20 cellular contexts compared by ENCODE assay signal in genomic region chr9:135565141-135565628, GRCh38. TPM values are rescaled to one million over a fixed set of nuclear protein-coding genes. Genes with fewer than 3 reads are reported as not detected.
DNase-seq lines count a peak whose midpoint lies in the region; ATAC-seq, FAIRE-seq and TF ChIP-seq lines count a peak whose summit lies in the region.
"Had no signal": no experiment of that assay in that cellular context is flagged by ENCODE, and none has a peak within 500 bp of the region (broad histone marks: within the 10 kb centered on the region; RNA-seq: fewer than 3 reads in every experiment).

No MANE protein-coding gene starts in this region.

- no peak overlapping the region for H3K9ac ChIP-seq in K562 (ENCODE audit: insufficient read depth in 1 of 2, low read depth in 2 of 2, low read length in 2 of 2)

- no peaks in the 10 kb centered on the region for H3K79me2 ChIP-seq in K562 (ENCODE audit: control insufficient read depth, insufficient read depth, low read length)
- H3K79me2 ChIP-seq in PC-9 (ENCODE audit: low read depth): no peaks in the 10 kb centered on the region

- H3K4me1 Mint-ChIP-seq in activated CD8-positive, alpha-beta memory T cell treated with anti-CD3 and anti-CD28 coated beads, Interleukin-2, amount 10 ng/mL, durations not matched to agents 7 days and 5 days: peaks cover 4% of the 10 kb centered on the region
- H3K4me1 Mint-ChIP-seq in activated naive CD4-positive, alpha-beta T cell treated with anti-CD3 and anti-CD28 coated beads, Interleukin-2, amount 10 ng/mL, durations not matched to agents 7 days and 5 days: no peaks in the 10 kb centered on the region
- H3K4me1 Mint-ChIP-seq: CD14-positive monocyte had no signal

- H3K9me3 ChIP-seq in K562 (replicated peaks; ENCODE audit: control insufficient read depth, insufficient read depth, low read depth, low read length) (no peaks in the 10 kb centered on the region), PC-9 (ENCODE audit: insufficient read depth, low read depth) (no peaks in the 10 kb centered on the region)
- H3K9me3 ChIP-seq: SJCRH30 had no signal

- no peaks in the 10 kb centered on the region for H3K27me3 Mint-ChIP-seq in activated CD8-positive, alpha-beta memory T cell treated with anti-CD3 and anti-CD28 coated beads, Interleukin-2, amount 10 ng/mL, durations not matched to agents 7 days and 5 days
- no peaks in the 10 kb centered on the region for H3K27me3 Mint-ChIP-seq in activated naive CD4-positive, alpha-beta T cell treated with anti-CD3 and anti-CD28 coated beads, Interleukin-2, amount 10 ng/mL, durations not matched to agents 7 days and 5 days

- H3K36me3 Mint-ChIP-seq in activated CD8-positive, alpha-beta memory T cell treated with anti-CD3 and anti-CD28 coated beads, Interleukin-2, amount 10 ng/mL, durations not matched to agents 7 days and 5 days: no peaks in the 10 kb centered on the region
- H3K36me3 Mint-ChIP-seq in activated naive CD4-positive, alpha-beta T cell treated with anti-CD3 and anti-CD28 coated beads, Interleukin-2, amount 10 ng/mL, durations not matched to agents 7 days and 5 days: no peaks in the 10 kb centered on the region
- H3K36me3 Mint-ChIP-seq: CD14-positive monocyte had no signal

- no peak for FAIRE-seq in K562 (lab: Jason Lieb, UNC)
- FAIRE-seq: G401.6, GM12891, GM19239 had no signal

- no peaks in the 10 kb centered on the region for H3K9me3 Mint-ChIP-seq in activated CD8-positive, alpha-beta memory T cell treated with anti-CD3 and anti-CD28 coated beads, Interleukin-2, amount 10 ng/mL, durations not matched to agents 7 days and 5 days (ENCODE audit: low read depth)
- peaks cover 5% of the 10 kb centered on the region for H3K9me3 Mint-ChIP-seq in activated naive CD4-positive, alpha-beta T cell treated with anti-CD3 and anti-CD28 coated beads, Interleukin-2, amount 10 ng/mL, durations not matched to agents 7 days and 5 days

- no peak for ATAC-seq in activated CD8-positive, alpha-beta memory T cell treated with anti-CD3 and anti-CD28 coated beads, Interleukin-2, amount 10 ng/mL, durations not matched to agents 7 days and 5 days
- ATAC-seq in K562: peak; percentile 90

- POLR2A ChIA-PET in K562 (lab: Yijun Ruan, JAX) (interaction anchor here (0.7 to 0.9 kb wide), 3 partner anchors 9 to 59 kb away, joined by 3 to 4 read pairs (median 4); no protein-coding TSS in a partner anchor), PC-9 (lab: Charles Lee; ENCODE audit: unreplicated experiment) (no interaction called here)

- H3K4me1 ChIP-seq in K562 (replicated peaks in 1 of 2; ENCODE audit: control insufficient read depth in 2 of 2, insufficient read depth in 2 of 2, low read length in 2 of 2): peaks cover 0 to 14% of the 10 kb centered on the region in 2 experiments; a peak in 2 of 5 replicates
- H3K4me1 ChIP-seq in PC-9 (replicated peaks; ENCODE audit: insufficient read depth): no peaks in the 10 kb centered on the region
- H3K4me1 ChIP-seq: SJCRH30 had no signal

- in situ Hi-C loops in K562 (cut with MboI): no loop called here

- H3K4me3 ChIP-seq in K562 (no peak overlapping the region), PC-9 (no peak overlapping the region)
- H3K4me3 ChIP-seq: SJCRH30 had no signal

- H2AFZ ChIP-seq in K562 (ENCODE audit: low read depth, low read length) (no peak overlapping the region), PC-9 (no peak overlapping the region)

- no peak overlapping the region for H3K4me3 Mint-ChIP-seq in activated CD8-positive, alpha-beta memory T cell treated with anti-CD3 and anti-CD28 coated beads, Interleukin-2, amount 10 ng/mL, durations not matched to agents 7 days and 5 days
- H3K4me3 Mint-ChIP-seq in activated naive CD4-positive, alpha-beta T cell treated with anti-CD3 and anti-CD28 coated beads, Interleukin-2, amount 10 ng/mL, durations not matched to agents 7 days and 5 days: no peak overlapping the region
- H3K4me3 Mint-ChIP-seq: CD14-positive monocyte had no signal

- no peak; a peak in 1 of 4 replicates for TF ChIP-seq RAD21 in K562 (CRISPR knock-in tag; conservative IDR thresholded peaks at IDR 0.05 in 1 of 2, IDR thresholded peaks at IDR 0.05 in 1 of 2)

- 8% methylated on average over 8 of the region's 9 CpGs for WGBS in K562 (ENCODE audit: insufficient coverage, low coverage, missing lambda C conversion rate)

- peaks cover 4% of the 10 kb centered on the region for H3K9me1 ChIP-seq in K562 (ENCODE audit: control insufficient read depth, insufficient read depth, low read length)

- H3K27ac Mint-ChIP-seq in activated CD8-positive, alpha-beta memory T cell treated with anti-CD3 and anti-CD28 coated beads, Interleukin-2, amount 10 ng/mL, durations not matched to agents 7 days and 5 days: no peak overlapping the region
- no peak overlapping the region for H3K27ac Mint-ChIP-seq in activated naive CD4-positive, alpha-beta T cell treated with anti-CD3 and anti-CD28 coated beads, Interleukin-2, amount 10 ng/mL, durations not matched to agents 7 days and 5 days
- H3K27ac Mint-ChIP-seq: CD14-positive monocyte had no signal

- DNase-seq in activated CD8-positive, alpha-beta memory T cell treated with anti-CD3 and anti-CD28 coated beads for 24 hours: peak; percentile 30
- no peak for DNase-seq in activated CD8-positive, alpha-beta memory T cell treated with anti-CD3 and anti-CD28 coated beads, Interleukin-2, amount 10 ng/mL, durations not matched to agents 7 days and 5 days
- DNase-seq in K562 (ENCODE audit: extremely low read depth in 1 of 4, low spot score in 3 of 4): peak; percentile 41 to 48 (median 42)
- peak; percentile 68 for DNase-seq in posterior vena cava (ENCODE audit: low spot score)
- DNase-seq in activated naive CD4-positive, alpha-beta T cell treated with anti-CD3 and anti-CD28 coated beads, Interleukin-2, amount 10 ng/mL, durations not matched to agents 7 days and 5 days: no peak
- DNase-seq in PC-9: no peak
- no peak for DNase-seq in stimulated activated CD8-positive, alpha-beta memory T cell treated with anti-CD3 and anti-CD28 coated beads, Interleukin-4, amount 100 ng/mL, for 48 hours
- no peak for DNase-seq in NCI-H526 treated with DMSO at 0.1 percent for 48 hours (lab: John Stamatoyannopoulos, UW)
- DNase-seq: COR-L47, DMS79, NCI-H1092 treated with DMSO at 0.1 percent for 48 hours, NCI-H1694 treated with DMSO at 0.1 percent for 48 hours, NCI-H446, SJCRH30 had no signal

- H3K9me2 ChIP-seq in PC-9 (ENCODE audit: insufficient read depth): no peaks in the 10 kb centered on the region

- peaks cover 6 to 58% of the 10 kb centered on the region in 2 experiments; a peak in 4 of 5 replicates for H3K27me3 ChIP-seq in K562 (ENCODE audit: control insufficient read depth in 2 of 2, insufficient read depth in 2 of 2, low read length in 2 of 2)
- H3K27me3 ChIP-seq in PC-9 (ENCODE audit: insufficient read depth, low read depth): peaks cover 74% of the 10 kb centered on the region

- H3F3A ChIP-seq in PC-9 (ENCODE audit: insufficient read depth, low read depth): no peaks in the 10 kb centered on the region

- no peak overlapping the region for H3K27ac ChIP-seq in K562 (ENCODE audit: extremely low read depth, low read depth, low read length)
- no peak overlapping the region for H3K27ac ChIP-seq in PC-9
- H3K27ac ChIP-seq: SJCRH30 had no signal

- intact Hi-C loops in K562 (cut with micrococcal nuclease): no loop called here
- intact Hi-C loops in posterior vena cava (cut with DNase I): no loop called here
- intact Hi-C loops in PC-9 (cut with micrococcal nuclease; ENCODE audit: unreplicated experiment): no loop called here

- TF ChIP-seq CTCF in K562 (IDR thresholded peaks at IDR 0.05 in 2 of 3, conservative IDR thresholded peaks at IDR 0.05 in 1 of 3; ENCODE audit: insufficient read depth in 2 of 3, low read depth in 1 of 3, low read length in 3 of 3) (peak; percentile 34 to 49 (median 43); a peak in 4 of 6 replicates), PC-9 (conservative IDR thresholded peaks at IDR 0.05) (no peak)

- H3K4me2 ChIP-seq in K562 (ENCODE audit: insufficient read depth, low read length) (no peak overlapping the region), PC-9 (no peak overlapping the region)

- no peak for TF ChIP-seq EP300 in K562 (IDR thresholded peaks at IDR 0.05; ENCODE audit: low read length)

- H4K20me1 ChIP-seq in K562 (replicated peaks; ENCODE audit: control insufficient read depth, insufficient read depth, low read length) (no peaks in the 10 kb centered on the region), PC-9 (ENCODE audit: insufficient read depth) (no peaks in the 10 kb centered on the region)

- CTCF ChIA-PET in activated CD8-positive, alpha-beta memory T cell treated with anti-CD3 and anti-CD28 coated beads, Interleukin-2, amount 10 ng/mL, durations not matched to agents 7 days and 5 days (lab: Charles Lee): no interaction called here
- CTCF ChIA-PET in K562 (lab: Yijun Ruan, JAX; ENCODE audit: low intra/inter-chr PET ratio) (no interaction called here), PC-9 (lab: Charles Lee) (no interaction called here)
- CTCF ChIA-PET in activated naive CD4-positive, alpha-beta T cell treated with anti-CD3 and anti-CD28 coated beads, Interleukin-2, amount 10 ng/mL, durations not matched to agents 7 days and 5 days (lab: Charles Lee): no interaction called here

- BruUV-seq in K562 (replicated peaks; lab: Mats Ljungman, UMichigan) (no TSS peak), PC-9 (replicated peaks; lab: Mats Ljungman, UMichigan) (no TSS peak)

- TF ChIP-seq POLR2A in K562 (conservative IDR thresholded peaks at IDR 0.05): no peak

- H3K36me3 ChIP-seq in K562 (ENCODE audit: control insufficient read depth, insufficient read depth, low read length) (no peaks in the 10 kb centered on the region), PC-9 (ENCODE audit: low read depth) (no peaks in the 10 kb centered on the region)
- H3K36me3 ChIP-seq: SJCRH30 had no signal

RNA-seq across cellular contexts. Expression of gene PAEP, which starts 3.6 kb away (rescaled TPM):
- not detected for total RNA-seq in activated CD8-positive, alpha-beta memory T cell treated with anti-CD3 and anti-CD28 coated beads, Interleukin-2, amount 10 ng/mL, durations not matched to agents 7 days and 5 days
- 8.0 and 29.5 TPM in 2 replicates for total RNA-seq in K562 (2011; cell fraction: chromatin; rRNA removed; ENCODE audit: low replicate concordance)
- 9.2 and 26.2 TPM in 2 replicates for total RNA-seq in K562 (2011; cell fraction: nucleolus; rRNA removed)
- total RNA-seq in K562 (2011; cell fraction: nucleoplasm; rRNA removed): 14.7 and 28.6 TPM in 2 replicates
- total RNA-seq in K562 (2014; rRNA removed) (0.41 and 0.57 TPM in 2 replicates), K562 (2014; rRNA removed; fragmentation: Illumina TruSeq; extraction: Trizol) (0.44 TPM in 1 of 2 replicates, not detected in the other), K562 (2015; rRNA removed; fragmentation: Illumina TruSeq; extraction: Trizol) (0.53 and 0.58 TPM in 2 replicates), K562 (2021) (0.51 and 0.69 TPM in 2 replicates), posterior vena cava (not detected), PC-9 (2021) (not detected in 2 replicates)
- polyA plus RNA-seq in K562 (2011; rRNA removed) (2.3 and 4.5 TPM in 2 replicates), K562 (2014; fragmentation: Illumina TruSeq; extraction: Trizol) (0.78 and 1.0 TPM in 2 replicates), K562 (2014; fragmentation: Nextera tagmentation; extraction: Ambion mirVana) (under 1 TPM; 0.22 to 0.30 TPM), K562 (2014; rRNA removed) (0.70 and 0.90 TPM in 2 replicates)
- 2.4 and 9.4 TPM in 2 replicates for polyA plus RNA-seq in K562 (2011; cell fraction: cytosol; rRNA removed)
- polyA plus RNA-seq in K562 (2011; cell fraction: nucleus; rRNA removed): 8.6 and 39.7 TPM in 2 replicates
- 4.6 and 26.7 TPM in 2 replicates for polyA plus RNA-seq in K562 (2012)
- polyA minus RNA-seq in K562 (2011; rRNA and poly(A)+ RNA removed): 0.57 and 1.9 TPM in 2 replicates
- 2.1 and 2.2 TPM in 2 replicates for polyA minus RNA-seq in K562 (2011; cell fraction: cytosol; rRNA and poly(A)+ RNA removed)
- polyA minus RNA-seq in K562 (2011; cell fraction: nucleus; rRNA and poly(A)+ RNA removed): 3.4 TPM in 1 of 2 replicates, not detected in the other
- total RNA-seq: A673, SJCRH30 had no signal
- polyA plus RNA-seq: CD14-positive monocyte had no signal

RNA-seq across cellular contexts. Expression of gene OBP2A, which starts 19.3 kb away (rescaled TPM):
- not detected for total RNA-seq in activated CD8-positive, alpha-beta memory T cell treated with anti-CD3 and anti-CD28 coated beads, Interleukin-2, amount 10 ng/mL, durations not matched to agents 7 days and 5 days
- not detected in 2 replicates for total RNA-seq in K562 (2011; cell fraction: chromatin; rRNA removed; ENCODE audit: low replicate concordance)
- total RNA-seq in K562 (2011; cell fraction: nucleolus; rRNA removed): not detected in 2 replicates
- not detected in 2 replicates for total RNA-seq in K562 (2011; cell fraction: nucleoplasm; rRNA removed)
- total RNA-seq in K562 (2014; rRNA removed) (not detected in 2 replicates), K562 (2014; rRNA removed; fragmentation: Illumina TruSeq; extraction: Trizol) (not detected in 2 replicates), K562 (2015; rRNA removed; fragmentation: Illumina TruSeq; extraction: Trizol) (not detected in 2 replicates), K562 (2021) (not detected in 2 replicates), posterior vena cava (not detected), PC-9 (2021) (not detected in 2 replicates)
- polyA plus RNA-seq in K562 (2011; rRNA removed) (not detected in 2 replicates), K562 (2014; fragmentation: Illumina TruSeq; extraction: Trizol) (not detected in 2 replicates), K562 (2014; fragmentation: Nextera tagmentation; extraction: Ambion mirVana) (not detected), K562 (2014; rRNA removed) (not detected in 2 replicates)
- polyA plus RNA-seq in K562 (2011; cell fraction: cytosol; rRNA removed): not detected in 2 replicates
- not detected in 2 replicates for polyA plus RNA-seq in K562 (2011; cell fraction: nucleus; rRNA removed)
- not detected in 2 replicates for polyA plus RNA-seq in K562 (2012)
- polyA minus RNA-seq in K562 (2011; rRNA and poly(A)+ RNA removed): not detected in 2 replicates
- polyA minus RNA-seq in K562 (2011; cell fraction: cytosol; rRNA and poly(A)+ RNA removed): not detected in 2 replicates
- not detected in 2 replicates for polyA minus RNA-seq in K562 (2011; cell fraction: nucleus; rRNA and poly(A)+ RNA removed)
- total RNA-seq: A673, SJCRH30 had no signal
- polyA plus RNA-seq: CD14-positive monocyte had no signal

RNA-seq across cellular contexts. Expression of gene LCN1, which starts 43.9 kb away (rescaled TPM):
- total RNA-seq in activated CD8-positive, alpha-beta memory T cell treated with anti-CD3 and anti-CD28 coated beads, Interleukin-2, amount 10 ng/mL, durations not matched to agents 7 days and 5 days: not detected
- total RNA-seq in K562 (2011; cell fraction: chromatin; rRNA removed; ENCODE audit: low replicate concordance): not detected in 2 replicates
- not detected in 2 replicates for total RNA-seq in K562 (2011; cell fraction: nucleolus; rRNA removed)
- not detected in 2 replicates for total RNA-seq in K562 (2011; cell fraction: nucleoplasm; rRNA removed)
- total RNA-seq in K562 (2014; rRNA removed) (not detected in 2 replicates), K562 (2014; rRNA removed; fragmentation: Illumina TruSeq; extraction: Trizol) (not detected in 2 replicates), K562 (2015; rRNA removed; fragmentation: Illumina TruSeq; extraction: Trizol) (not detected in 2 replicates), K562 (2021) (not detected in 2 replicates), posterior vena cava (1 to 10 TPM in 1 of 2 donors, not detected in 1; 2.4 TPM), PC-9 (2021) (not detected in 2 replicates)
- polyA plus RNA-seq in K562 (2011; rRNA removed) (not detected in 2 replicates), K562 (2014; fragmentation: Illumina TruSeq; extraction: Trizol) (not detected in 2 replicates), K562 (2014; fragmentation: Nextera tagmentation; extraction: Ambion mirVana) (not detected), K562 (2014; rRNA removed) (not detected in 2 replicates)
- polyA plus RNA-seq in K562 (2011; cell fraction: cytosol; rRNA removed): not detected in 2 replicates
- polyA plus RNA-seq in K562 (2011; cell fraction: nucleus; rRNA removed): not detected in 2 replicates
- not detected in 2 replicates for polyA plus RNA-seq in K562 (2012)
- not detected in 2 replicates for polyA minus RNA-seq in K562 (2011; rRNA and poly(A)+ RNA removed)
- polyA minus RNA-seq in K562 (2011; cell fraction: cytosol; rRNA and poly(A)+ RNA removed): not detected in 2 replicates
- polyA minus RNA-seq in K562 (2011; cell fraction: nucleus; rRNA and poly(A)+ RNA removed): not detected in 2 replicates
- total RNA-seq: A673, HT1080, SJCRH30 had no signal
- polyA plus RNA-seq: CD14-positive monocyte had no signal

Comparison
In these comparisons a context has a peak if more than half of its experiments do, and no peak if none do; other contexts are left out.
1. DNase-seq: peak in activated CD8-positive, alpha-beta memory T cell treated with anti-CD3 and anti-CD28 coated beads for 24 hours (single experiment), K562 (4 of 4) and posterior vena cava (single experiment); none in activated CD8-positive, alpha-beta memory T cell treated with anti-CD3 and anti-CD28 coated beads, Interleukin-2, amount 10 ng/mL, durations not matched to agents 7 days and 5 days (single experiment), activated naive CD4-positive, alpha-beta T cell treated with anti-CD3 and anti-CD28 coated beads, Interleukin-2, amount 10 ng/mL, durations not matched to agents 7 days and 5 days (single experiment), PC-9 (0 of 2), stimulated activated CD8-positive, alpha-beta memory T cell treated with anti-CD3 and anti-CD28 coated beads, Interleukin-4, amount 100 ng/mL, for 48 hours (single experiment) and NCI-H526 treated with DMSO at 0.1 percent for 48 hours (single experiment).